Comparison of ENCODE assay signal across 10 cellular contexts in genomic region chr5:149680810-149681221, GRCh38. TPM values are rescaled to one million over a fixed set of nuclear protein-coding genes. Genes with fewer than 3 reads are reported as not detected.
DNase-seq lines count a peak whose midpoint lies in the region; ATAC-seq, FAIRE-seq and TF ChIP-seq lines count a peak whose summit lies in the region.
"Had no signal": no experiment of that assay in that cellular context is flagged by ENCODE, and none has a peak within 500 bp of the region (broad histone marks: within the 10 kb centered on the region; RNA-seq: fewer than 3 reads in every experiment).

No MANE protein-coding gene starts in this region.

- in situ Hi-C loops in K562 (cut with MboI), result no loop called here
- in situ Hi-C loops in transverse colon (cut with MboI; ENCODE audit: low pct_ligation_motif_present in 1 of 4, low pct_unique_long_range_greater_than_20kb in 1 of 4, low sequenced_read_pairs in 3 of 4), result no loop called here

- 27% methylated on average over 2 of the region's 2 CpGs for WGBS in K562 (ENCODE audit: insufficient coverage, low coverage, missing lambda C conversion rate)
- WGBS in transverse colon (ENCODE audit: low coverage in 1 of 2), 2 donors, result 67 to 76% methylated on average over 2 of the region's 2 CpGs

- no peaks in the 10 kb centered on the region for H3K79me2 ChIP-seq in K562 (ENCODE audit: control insufficient read depth, insufficient read depth, low read length)

- peak; percentile 77 for DNase-seq in Right ventricle myocardium inferior (ENCODE audit: missing footprints)
- DNase-seq in cardiac septum (ENCODE audit: low spot score), result no peak
- DNase-seq in K562 (ENCODE audit: extremely low read depth in 1 of 4, low spot score in 3 of 4), result no peak
- DNase-seq in transverse colon, result peak; percentile 26
- DNase-seq in SW 1271 (lab: John Stamatoyannopoulos, UW), result no peak
- no peak for DNase-seq in NCI-H446 treated with DMSO at 0.1 percent for 48 hours (lab: John Stamatoyannopoulos, UW)
- no peak for DNase-seq in NCI-H2227 (lab: John Stamatoyannopoulos, UW; ENCODE audit: unreplicated experiment)

- FAIRE-seq in K562 (lab: Jason Lieb, UNC), result no peak
- FAIRE-seq: A204.1 had no signal

- no peaks in the 10 kb centered on the region for H3K9me1 ChIP-seq in K562 (ENCODE audit: control insufficient read depth, insufficient read depth, low read length)

- no peaks in the 10 kb centered on the region for H4K20me1 ChIP-seq in K562 (replicated peaks; ENCODE audit: control insufficient read depth, insufficient read depth, low read length)

- H3K27ac ChIP-seq in K562 (ENCODE audit: extremely low read depth, low read depth, low read length) (no peak overlapping the region; the same call in 2 of the 3 replicates), transverse colon (peak overlapping the region in 1 of 4 donors; percentile 37)
- H3K27ac ChIP-seq: ascending aorta had no signal

- intact Hi-C loops in Right ventricle myocardium inferior (cut with DNase I), result loop anchor here (1.0 to 5.0 kb wide), 2 partner anchors 12 to 51 kb away; partner anchors contain the start of gene PPARGC1B
- intact Hi-C loops in cardiac septum (cut with DNase I), result loop anchor here (2.0 kb wide), 1 partner anchor 50 kb away; the partner anchor contains the start of gene PPARGC1B
- intact Hi-C loops in K562 (cut with micrococcal nuclease), result no loop called here
- intact Hi-C loops in transverse colon (cut with DNase I; ENCODE audit: low total_unique reads), result no loop called here

- no peak for TF ChIP-seq POLR2A in K562 (conservative IDR thresholded peaks at IDR 0.05)
- no peak for TF ChIP-seq POLR2A in transverse colon (IDR thresholded peaks at IDR 0.05)

- no peak overlapping the region for H3K4me3 ChIP-seq in K562
- H3K4me3 ChIP-seq in transverse colon, result no peak overlapping the region
- H3K4me3 ChIP-seq: ascending aorta had no signal

- H3K4me1 ChIP-seq in K562 (replicated peaks in 1 of 2; ENCODE audit: control insufficient read depth in 2 of 2, insufficient read depth in 2 of 2, low read length in 2 of 2), result peaks cover 2 to 27% of the 10 kb centered on the region in 2 experiments; a peak in 3 of 5 replicates
- peaks cover 0 to 9% (median 5%) of the 10 kb centered on the region in 4 donors for H3K4me1 ChIP-seq in transverse colon
- H3K4me1 ChIP-seq: ascending aorta had no signal

- no peak overlapping the region for H3K9ac ChIP-seq in K562 (ENCODE audit: insufficient read depth in 1 of 2, low read depth in 2 of 2, low read length in 2 of 2)

- no peaks in the 10 kb centered on the region for H3K36me3 ChIP-seq in K562 (ENCODE audit: control insufficient read depth, insufficient read depth, low read length)
- H3K36me3 ChIP-seq in transverse colon, result no peaks in the 10 kb centered on the region
- H3K36me3 ChIP-seq: ascending aorta had no signal

- H3K9me3 ChIP-seq in K562 (replicated peaks; ENCODE audit: control insufficient read depth, insufficient read depth, low read depth, low read length), result no peaks in the 10 kb centered on the region
- H3K9me3 ChIP-seq in transverse colon, result no peaks in the 10 kb centered on the region
- H3K9me3 ChIP-seq: ascending aorta had no signal

- POLR2A ChIA-PET in K562 (lab: Yijun Ruan, JAX), result no interaction called here

- ATAC-seq in Right ventricle myocardium inferior (peak; percentile 76), HG03139 (IDR thresholded peaks at IDR 0.05; ENCODE audit: unreplicated experiment) (peak; percentile 98), K562 (peak; percentile 50)

- TF ChIP-seq CTCF in K562 (IDR thresholded peaks at IDR 0.05 in 2 of 3, conservative IDR thresholded peaks at IDR 0.05 in 1 of 3; ENCODE audit: insufficient read depth in 2 of 3, low read depth in 1 of 3, low read length in 3 of 3) (no peak), transverse colon (IDR thresholded peaks at IDR 0.05) (no peak)

- BruUV-seq in K562 (replicated peaks; lab: Mats Ljungman, UMichigan), result no TSS peak

- CTCF ChIA-PET in K562 (lab: Yijun Ruan, JAX; ENCODE audit: low intra/inter-chr PET ratio), result interaction anchor here (0.6 kb wide), 1 partner anchor 11 kb away, joined by 3 read pairs; no protein-coding TSS in a partner anchor

- TF ChIP-seq RAD21 in K562 (CRISPR knock-in tag; conservative IDR thresholded peaks at IDR 0.05 in 1 of 2, IDR thresholded peaks at IDR 0.05 in 1 of 2), result no peak

- TF ChIP-seq EP300 in K562 (IDR thresholded peaks at IDR 0.05; ENCODE audit: low read length), result no peak
- TF ChIP-seq EP300 in transverse colon (IDR thresholded peaks at IDR 0.05; ENCODE audit: low read depth), result no peak

- H3K4me2 ChIP-seq in K562 (ENCODE audit: insufficient read depth, low read length), result no peak overlapping the region

- H3K27me3 ChIP-seq in K562 (ENCODE audit: control insufficient read depth in 2 of 2, insufficient read depth in 2 of 2, low read length in 2 of 2) (no peaks in the 10 kb centered on the region; a peak in 1 of 5 replicates), transverse colon (no peaks in the 10 kb centered on the region)
- H3K27me3 ChIP-seq: ascending aorta had no signal

- peak overlapping the region; percentile 72 for H2AFZ ChIP-seq in K562 (ENCODE audit: low read depth, low read length)

TF ChIP-seq in K562, 482 proteins besides CTCF, POLR2A, EP300 and RAD21 (continues in another document):
- TF ChIP-seq, protein P1, sequence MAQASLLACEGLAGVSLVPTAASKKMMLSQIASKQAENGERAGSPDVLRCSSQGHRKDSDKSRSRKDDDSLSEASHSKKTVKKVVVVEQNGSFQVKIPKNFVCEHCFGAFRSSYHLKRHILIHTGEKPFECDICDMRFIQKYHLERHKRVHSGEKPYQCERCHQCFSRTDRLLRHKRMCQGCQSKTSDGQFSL (CRISPR knock-in tag; IDR thresholded peaks at IDR 0.05), result no peak; the same call in 1 of the 2 replicates
- TF ChIP-seq, protein P1 (tag; IDR thresholded peaks at IDR 0.05), result peak in 1 of 2 experiments; percentile 11; a peak in 1 of 4 replicates
- TF ChIP-seq, protein P2, sequence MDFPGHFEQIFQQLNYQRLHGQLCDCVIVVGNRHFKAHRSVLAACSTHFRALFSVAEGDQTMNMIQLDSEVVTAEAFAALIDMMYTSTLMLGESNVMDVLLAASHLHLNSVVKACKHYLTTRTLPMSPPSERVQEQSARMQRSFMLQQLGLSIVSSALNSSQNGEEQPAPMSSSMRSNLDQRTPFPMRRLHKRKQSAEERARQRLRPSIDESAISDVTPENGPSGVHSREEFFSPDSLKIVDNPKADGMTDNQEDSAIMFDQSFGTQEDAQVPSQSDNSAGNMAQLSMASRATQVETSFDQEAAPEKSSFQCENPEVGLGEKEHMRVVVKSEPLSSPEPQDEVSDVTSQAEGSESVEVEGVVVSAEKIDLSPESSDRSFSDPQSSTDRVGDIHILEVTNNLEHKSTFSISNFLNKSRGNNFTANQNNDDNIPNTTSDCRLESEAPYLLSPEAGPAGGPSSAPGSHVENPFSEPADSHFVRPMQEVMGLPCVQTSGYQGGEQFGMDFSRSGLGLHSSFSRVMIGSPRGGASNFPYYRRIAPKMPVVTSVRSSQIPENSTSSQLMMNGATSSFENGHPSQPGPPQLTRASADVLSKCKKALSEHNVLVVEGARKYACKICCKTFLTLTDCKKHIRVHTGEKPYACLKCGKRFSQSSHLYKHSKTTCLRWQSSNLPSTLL (IDR thresholded peaks at IDR 0.05), result no peak
- TF ChIP-seq ZZZ3 (IDR thresholded peaks at IDR 0.05), result no peak
- TF ChIP-seq WHSC1 (IDR thresholded peaks at IDR 0.05; ENCODE audit: low read length), result no peak

RNA-seq across cellular contexts. Expression of gene PPARGC1B, which starts 49.3 kb away (rescaled TPM):
- total RNA-seq in Right ventricle myocardium inferior (30.1 TPM), cardiac septum (18.9 TPM), K562 (2014; rRNA removed) (8.6 and 10.9 TPM in 2 replicates), K562 (2014; rRNA removed; fragmentation: Illumina TruSeq; extraction: Trizol) (7.1 TPM in 2 replicates), K562 (2015; rRNA removed; fragmentation: Illumina TruSeq; extraction: Trizol) (7.3 and 8.1 TPM in 2 replicates), K562 (2021) (23.3 and 29.0 TPM in 2 replicates), transverse colon (100 to 1,000 TPM in 1 of 4 donors, 10 to 100 TPM in 3; 39.2 to 129 (median 58.3) TPM)
- total RNA-seq in K562 (2011; cell fraction: chromatin; rRNA removed; ENCODE audit: low replicate concordance), result 34.1 and 39.8 TPM in 2 replicates
- total RNA-seq in K562 (2011; cell fraction: nucleolus; rRNA removed), result 20.5 and 21.1 TPM in 2 replicates
- 24.4 and 30.4 TPM in 2 replicates for total RNA-seq in K562 (2011; cell fraction: nucleoplasm; rRNA removed)
- polyA plus RNA-seq in K562 (2011; rRNA removed) (2.8 and 3.0 TPM in 2 replicates), K562 (2014; fragmentation: Illumina TruSeq; extraction: Trizol) (11.6 and 11.7 TPM in 2 replicates), K562 (2014; fragmentation: Nextera tagmentation; extraction: Ambion mirVana) (1 to 10 TPM; 2.5 to 6.3 TPM), K562 (2014; rRNA removed) (8.7 and 8.8 TPM in 2 replicates)
- 2.2 and 2.6 TPM in 2 replicates for polyA plus RNA-seq in K562 (2011; cell fraction: cytosol; rRNA removed)
- polyA plus RNA-seq in K562 (2011; cell fraction: nucleus; rRNA removed), result 13.0 and 17.4 TPM in 2 replicates
- 6.4 and 8.1 TPM in 2 replicates for polyA plus RNA-seq in K562 (2012)
- 7.3 and 7.7 TPM in 2 replicates for polyA minus RNA-seq in K562 (2011; rRNA and poly(A)+ RNA removed)
- 8.8 and 11.6 TPM in 2 replicates for polyA minus RNA-seq in K562 (2011; cell fraction: cytosol; rRNA and poly(A)+ RNA removed)
- 9.4 and 10.8 TPM in 2 replicates for polyA minus RNA-seq in K562 (2011; cell fraction: nucleus; rRNA and poly(A)+ RNA removed)

Comparison
In these comparisons a context has a peak if more than half of its experiments do, and no peak if none do; other contexts are left out.
1. DNase-seq: peak in Right ventricle myocardium inferior (single experiment) and transverse colon (single experiment); none in cardiac septum (single experiment), K562 (0 of 4), SW 1271 (0 of 2), NCI-H446 treated with DMSO at 0.1 percent for 48 hours (single experiment) and NCI-H2227 (single experiment).
2. intact Hi-C loops: an anchor here in Right ventricle myocardium inferior (1.0 to 5.0 kb wide) and cardiac septum (2.0 kb wide); none called in K562 and transverse colon.
3. Peak in every context shown above with its lines, with median percentiles within 50 percentile points of each other: ATAC-seq.